18 cellular contexts compared by ENCODE assay signal in the genomic region with DNA sequence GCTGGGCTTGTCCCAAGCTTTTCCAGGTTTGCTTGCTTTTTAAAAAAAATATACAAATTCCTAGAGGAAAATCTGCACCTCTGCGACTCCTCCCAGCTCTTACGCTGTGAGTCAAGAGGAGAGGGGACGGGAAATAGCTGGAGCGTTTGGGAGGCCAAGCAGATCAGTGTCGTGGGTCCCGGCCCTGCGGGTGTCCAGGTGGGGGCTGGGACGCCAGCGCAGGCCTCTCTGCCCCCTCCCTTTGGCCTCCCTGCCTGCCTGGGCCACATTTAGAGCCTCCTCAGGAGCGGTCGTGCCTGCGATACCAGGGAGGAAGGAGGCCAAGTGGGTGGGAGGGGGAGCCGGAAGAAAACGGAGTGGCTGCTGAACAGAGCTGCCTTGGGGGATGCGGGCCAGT. TPM values are rescaled to one million over a fixed set of nuclear protein-coding genes. Genes with fewer than 3 reads are reported as not detected.
"Had no signal": no experiment of that assay in that cellular context is flagged by ENCODE, and none has a peak within 500 bp of the region (broad histone marks: within the 10 kb centered on the region; RNA-seq: fewer than 3 reads in every experiment).

No MANE protein-coding gene starts in this region.

- H3K4me1 Mint-ChIP-seq: natural killer cell had no signal

- H3K27ac ChIP-seq: epithelial cell of prostate, heart left ventricle, prostate gland, upper lobe of right lung had no signal

- H3K36me3 ChIP-seq: heart left ventricle, prostate gland, upper lobe of right lung had no signal

- ATAC-seq: activated CD4-positive, CD25-positive, alpha-beta regulatory T cell treated with anti-CD3 and anti-CD28 coated beads, Interleukin-2, amount 50 U/mL, for 24 hours; left cardiac atrium; mucosa of descending colon; natural killer cell; sciatic nerve; stimulated activated naive CD8-positive, alpha-beta T cell treated with anti-CD3 and anti-CD28 coated beads, Interleukin-15, amount 100 ng/mL, for 72 hours; upper lobe of right lung had no signal

- H3K9me3 Mint-ChIP-seq: natural killer cell; stimulated activated naive CD8-positive, alpha-beta T cell treated with anti-CD3 and anti-CD28 coated beads, Interleukin-15, amount 100 ng/mL, for 72 hours had no signal

- H3K4me3 ChIP-seq: heart left ventricle, lung, mucosa of descending colon, prostate gland, upper lobe of right lung had no signal

- H3K4me3 Mint-ChIP-seq: natural killer cell; stimulated activated naive CD8-positive, alpha-beta T cell treated with anti-CD3 and anti-CD28 coated beads, Interleukin-15, amount 100 ng/mL, for 72 hours had no signal

- H3K27me3 ChIP-seq: upper lobe of right lung had no signal

- H3K9me3 ChIP-seq: heart left ventricle, mucosa of descending colon, prostate gland, upper lobe of right lung had no signal

- DNase-seq: activated CD4-positive, alpha-beta T cell treated with anti-CD3 and anti-CD28 coated beads, Interleukin-2, amount 50 U/mL, for 1 hour; activated CD8-positive, alpha-beta memory T cell treated with anti-CD3 and anti-CD28 coated beads for 24 hours; foreskin melanocyte; heart left ventricle; left cardiac atrium; mucosa of descending colon; natural killer cell; occipital lobe; stimulated activated CD4-positive, alpha-beta T cell treated with anti-CD3 and anti-CD28 coated beads, Interleukin-1b, Interleukin-23, amount 100 ng/mL, for 48 hours; stimulated activated naive CD8-positive, alpha-beta T cell treated with anti-CD3 and anti-CD28 coated beads, Interleukin-15, amount 100 ng/mL, for 72 hours; T-helper 9 cell; upper lobe of right lung had no signal

- H3K4me1 ChIP-seq: prostate gland, upper lobe of right lung had no signal

- H3K36me3 Mint-ChIP-seq: natural killer cell had no signal

- H3K27ac Mint-ChIP-seq: natural killer cell; stimulated activated naive CD8-positive, alpha-beta T cell treated with anti-CD3 and anti-CD28 coated beads, Interleukin-15, amount 100 ng/mL, for 72 hours had no signal

RNA-seq across cellular contexts. Expression of a gene that starts 9.0 kb away (rescaled TPM):
- total RNA-seq: natural killer cell had no signal
- polyA plus RNA-seq: fibroblast of lung had no signal
